Comparison of ENCODE assay signal across 2 cellular contexts in genomic region chr16:1351215-1351581, GRCh38.
TF ChIP-seq lines count a peak whose summit lies in the region.

No MANE protein-coding gene starts in this region.

TF ChIP-seq in A549, 52 proteins besides CTCF, POLR2A, EP300 and RAD21 (continued from another document):
- TF ChIP-seq E2F6 (IDR thresholded peaks at IDR 0.05; ENCODE audit: borderline replicate concordance, low read depth), result no peak
- TF ChIP-seq RFX5 (IDR thresholded peaks at IDR 0.05), result no peak
- TF ChIP-seq SMC3 (IDR thresholded peaks at IDR 0.05), result no peak
- TF ChIP-seq HDAC2 (IDR thresholded peaks at IDR 0.05), result no peak
- TF ChIP-seq, protein P1, sequence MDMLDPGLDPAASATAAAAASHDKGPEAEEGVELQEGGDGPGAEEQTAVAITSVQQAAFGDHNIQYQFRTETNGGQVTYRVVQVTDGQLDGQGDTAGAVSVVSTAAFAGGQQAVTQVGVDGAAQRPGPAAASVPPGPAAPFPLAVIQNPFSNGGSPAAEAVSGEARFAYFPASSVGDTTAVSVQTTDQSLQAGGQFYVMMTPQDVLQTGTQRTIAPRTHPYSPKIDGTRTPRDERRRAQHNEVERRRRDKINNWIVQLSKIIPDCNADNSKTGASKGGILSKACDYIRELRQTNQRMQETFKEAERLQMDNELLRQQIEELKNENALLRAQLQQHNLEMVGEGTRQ (IDR thresholded peaks at IDR 0.05), result no peak
- TF ChIP-seq POLR2AphosphoS2 (conservative IDR thresholded peaks at IDR 0.05; ENCODE audit: low read length), result no peak
- no peak for TF ChIP-seq ZSCAN20 (CRISPR knock-in tag; IDR thresholded peaks at IDR 0.05)
- TF ChIP-seq HEYL (CRISPR knock-in tag; IDR thresholded peaks at IDR 0.05), result no peak
- no peak for TF ChIP-seq MYC (IDR thresholded peaks at IDR 0.05; ENCODE audit: borderline replicate concordance, low read length)
- TF ChIP-seq NFE2L2 (conservative IDR thresholded peaks at IDR 0.05; ENCODE audit: low read length), result no peak
- TF ChIP-seq, protein P2, sequence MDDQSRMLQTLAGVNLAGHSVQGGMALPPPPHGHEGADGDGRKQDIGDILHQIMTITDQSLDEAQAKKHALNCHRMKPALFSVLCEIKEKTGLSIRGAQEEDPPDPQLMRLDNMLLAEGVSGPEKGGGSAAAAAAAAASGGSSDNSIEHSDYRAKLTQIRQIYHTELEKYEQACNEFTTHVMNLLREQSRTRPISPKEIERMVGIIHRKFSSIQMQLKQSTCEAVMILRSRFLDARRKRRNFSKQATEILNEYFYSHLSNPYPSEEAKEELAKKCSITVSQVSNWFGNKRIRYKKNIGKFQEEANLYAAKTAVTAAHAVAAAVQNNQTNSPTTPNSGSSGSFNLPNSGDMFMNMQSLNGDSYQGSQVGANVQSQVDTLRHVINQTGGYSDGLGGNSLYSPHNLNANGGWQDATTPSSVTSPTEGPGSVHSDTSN (IDR thresholded peaks at IDR 0.05), result no peak
- no peak for TF ChIP-seq NPAS2 (CRISPR knock-in tag; IDR thresholded peaks at IDR 0.05; ENCODE audit: borderline replicate concordance)
- no peak for TF ChIP-seq JUNB (IDR thresholded peaks at IDR 0.05)
- no peak for TF ChIP-seq TFCP2L1 (CRISPR knock-in tag; IDR thresholded peaks at IDR 0.05)
- no peak for TF ChIP-seq MAFK (IDR thresholded peaks at IDR 0.05; ENCODE audit: partially characterized antibody)
TF ChIP-seq in A549: peak in this region for 0.

TF ChIP-seq in neural cell, 6 proteins besides CTCF, POLR2A, EP300 and RAD21 (continued from another document):
- TF ChIP-seq REST (IDR thresholded peaks at IDR 0.05; ENCODE audit: borderline replicate concordance), result no peak
